In the genomic region with DNA sequence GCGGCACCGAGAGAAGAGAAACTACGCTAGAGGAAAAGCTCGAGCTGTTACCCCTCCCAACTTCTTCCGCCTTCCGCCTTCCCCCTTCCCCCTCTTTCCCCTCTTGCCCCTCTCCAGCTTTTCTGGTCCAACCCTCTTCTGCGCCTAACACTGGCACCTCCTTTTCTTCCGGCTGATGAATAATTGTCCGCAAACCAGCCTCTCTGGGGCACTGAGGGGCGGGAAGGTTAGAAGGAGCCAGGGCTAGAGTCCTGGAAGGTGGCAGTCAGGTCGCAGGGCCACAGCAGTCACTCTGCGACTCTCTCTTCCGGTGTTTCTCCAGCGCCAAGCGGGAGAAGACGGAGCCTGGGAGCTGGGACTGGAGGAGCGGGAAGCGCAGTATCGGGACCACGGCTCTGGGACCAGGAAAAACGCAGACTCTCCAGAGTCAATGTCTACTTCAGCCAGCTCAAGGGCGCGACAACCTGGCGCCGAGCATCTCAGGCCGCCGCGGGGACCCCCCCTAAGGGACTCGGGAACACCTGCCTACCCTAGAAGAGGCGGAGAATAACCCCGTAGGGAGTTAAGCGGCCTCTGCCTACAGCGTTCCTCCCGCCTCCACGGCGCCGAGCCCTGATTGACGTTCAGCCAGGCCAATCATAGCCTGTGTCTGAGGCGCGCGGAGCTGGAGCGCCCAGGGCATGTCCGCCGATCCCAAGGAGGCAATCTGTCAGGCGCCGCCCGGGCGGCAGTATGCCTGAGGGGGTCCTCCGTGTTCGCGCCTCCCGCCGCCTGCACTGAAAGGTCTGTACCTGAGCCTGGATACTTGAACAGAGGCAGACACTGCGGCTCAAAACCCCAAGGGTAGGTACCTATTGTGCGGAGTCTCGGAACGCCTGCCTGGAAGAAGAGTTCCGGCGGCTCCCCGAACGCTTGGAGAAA, we compare ENCODE assay signal across 8 cellular contexts. TPM values are rescaled to one million over a fixed set of nuclear protein-coding genes. Genes with fewer than 3 reads are reported as not detected.
DNase-seq lines count a peak whose midpoint lies in the region; ATAC-seq, FAIRE-seq and TF ChIP-seq lines count a peak whose summit lies in the region.

No MANE protein-coding gene starts in this region.

- peak; percentile 93 to 96 for DNase-seq in NCI-H526 (lab: John Stamatoyannopoulos, UW)
- DNase-seq in activated CD4-positive, alpha-beta T cell treated with anti-CD3 and anti-CD28 coated beads, Interleukin-2, amount 10 ng/mL, durations not matched to agents 7 days and 5 days, result peak; percentile 93
- DNase-seq in HepG2 (ENCODE audit: low spot score), result peak; percentile 90
- peak; percentile 98 for DNase-seq in stimulated activated CD4-positive, alpha-beta T cell treated with anti-CD3 and anti-CD28 coated beads, Interleukin-2, amount 100 ng/mL, for 48 hours

- CTCF ChIA-PET in activated CD4-positive, alpha-beta T cell treated with anti-CD3 and anti-CD28 coated beads, Interleukin-2, amount 10 ng/mL, durations not matched to agents 7 days and 5 days (lab: Charles Lee), result interaction anchor here (0.6 to 2.0 kb wide), 13 partner anchors 8 to 457 kb away, joined by 3 to 11 read pairs (median 4); partner anchors contain the start of genes HLA-DMA and TAP2
- CTCF ChIA-PET in HepG2 (lab: Yijun Ruan, JAX; ENCODE audit: low intra/inter-chr PET ratio, low total read pairs), result no interaction called here

- peaks cover 2% of the 10 kb centered on the region for H3K79me2 ChIP-seq in HepG2 (ENCODE audit: insufficient read depth, low read length)

- H3K27ac Mint-ChIP-seq in activated CD4-positive, alpha-beta T cell treated with anti-CD3 and anti-CD28 coated beads, Interleukin-2, amount 10 ng/mL, durations not matched to agents 7 days and 5 days, result peak overlapping the region; percentile 96
- H3K27ac Mint-ChIP-seq in dendritic cell treated with granulocyte-macrophage colony-stimulating factor and Interleukin-4, amounts not matched to agents 40 ng/mL and 50 ng/mL, for 4 days, result peak overlapping the region; percentile 91

- peak overlapping the region; percentile 76 to 99 (median 95) for H3K4me2 ChIP-seq in BLaER1 treated with 17β-estradiol and CSF1 and Interleukin-3, amounts not matched to agents 10 nM and 100 nM
- H3K4me2 ChIP-seq in HepG2 (ENCODE audit: low read depth, low read length), result peak overlapping the region; percentile 92

- peak overlapping the region; percentile 83 for H2AFZ ChIP-seq in HepG2 (ENCODE audit: low read length)

- TF ChIP-seq POLR2A in HepG2 (IDR thresholded peaks at IDR 0.05; ENCODE audit: insufficient read depth in 1 of 2, low read depth in 2 of 2, low read length in 2 of 2), result peak; percentile 54 to 87; a peak in 3 of 4 replicates

- peaks cover 36 to 47% (median 43%) of the 10 kb centered on the region in 10 experiments for H3K4me1 ChIP-seq in BLaER1 treated with 17β-estradiol and CSF1 and Interleukin-3, amounts not matched to agents 10 nM and 100 nM
- peaks cover 25% of the 10 kb centered on the region for H3K4me1 ChIP-seq in HepG2 (ENCODE audit: insufficient read depth, low read length)

- TF ChIP-seq EP300 in HepG2 (IDR thresholded peaks at IDR 0.05; ENCODE audit: low read depth in 2 of 2, low read length in 2 of 2), result no peak
- TF ChIP-seq EP300 in HepG2 (CRISPR knock-in tag; IDR thresholded peaks at IDR 0.05; ENCODE audit: borderline replicate concordance), result no peak

- peak; percentile 72 for FAIRE-seq in HepG2 (lab: Jason Lieb, UNC)

- peaks cover 15% of the 10 kb centered on the region for H3K27me3 Mint-ChIP-seq in activated CD4-positive, alpha-beta T cell treated with anti-CD3 and anti-CD28 coated beads, Interleukin-2, amount 10 ng/mL, durations not matched to agents 7 days and 5 days
- H3K27me3 Mint-ChIP-seq in dendritic cell treated with granulocyte-macrophage colony-stimulating factor and Interleukin-4, amounts not matched to agents 40 ng/mL and 50 ng/mL, for 4 days, result no peaks in the 10 kb centered on the region

- no peaks in the 10 kb centered on the region for H3K9me3 ChIP-seq in BLaER1 treated with 17β-estradiol and CSF1 and Interleukin-3, amounts not matched to agents 10 nM and 100 nM (replicated peaks in 1 of 11)
- no peaks in the 10 kb centered on the region for H3K9me3 ChIP-seq in HepG2 (ENCODE audit: low read length)

- TF ChIP-seq RAD21 in HepG2 (CRISPR knock-in tag; IDR thresholded peaks at IDR 0.05), result no peak

- ATAC-seq in GM19328 (IDR thresholded peaks at IDR 0.05; ENCODE audit: unreplicated experiment), result peak; percentile 91
- peak; percentile 92 for ATAC-seq in HG03469 (IDR thresholded peaks at IDR 0.05; ENCODE audit: unreplicated experiment)
- peak; percentile 100 for ATAC-seq in HepG2

- TF ChIP-seq CTCF in HepG2 (CRISPR knock-in tag; IDR thresholded peaks at IDR 0.05), result peak; percentile 39

- no peaks in the 10 kb centered on the region for H3K27me3 ChIP-seq in BLaER1 treated with 17β-estradiol and CSF1 and Interleukin-3, amounts not matched to agents 10 nM and 100 nM
- H3K27me3 ChIP-seq in HepG2 (ENCODE audit: control insufficient read depth in 1 of 2, insufficient read depth in 2 of 2, low read length in 2 of 2), result no peaks in the 10 kb centered on the region; a peak in 1 of 5 replicates

- in situ Hi-C loops in HepG2 (cut with HindIII; ENCODE audit: extremely low pct_ligation_motif_present, low pct_unique_long_range_greater_than_20kb), result loop anchor here (5.0 kb wide), 1 partner anchor 83 kb away; no protein-coding TSS in a partner anchor

- no TSS peak for BruUV-seq in HepG2 (replicated peaks; lab: Mats Ljungman, UMichigan)

- H3K36me3 Mint-ChIP-seq in activated CD4-positive, alpha-beta T cell treated with anti-CD3 and anti-CD28 coated beads, Interleukin-2, amount 10 ng/mL, durations not matched to agents 7 days and 5 days (ENCODE audit: low read depth), result peaks cover 10% of the 10 kb centered on the region
- H3K36me3 Mint-ChIP-seq in dendritic cell treated with granulocyte-macrophage colony-stimulating factor and Interleukin-4, amounts not matched to agents 40 ng/mL and 50 ng/mL, for 4 days (ENCODE audit: low read depth), result peaks cover 12% of the 10 kb centered on the region

- intact Hi-C loops in dendritic cell treated with granulocyte-macrophage colony-stimulating factor and Interleukin-4, amounts not matched to agents 40 ng/mL and 50 ng/mL, for 4 days (cut with micrococcal nuclease), result loop anchor here (5.0 kb wide), 1 partner anchor 73 kb away; the partner anchor contains the start of gene BRD2
- intact Hi-C loops in HepG2 (cut with micrococcal nuclease; ENCODE audit: unreplicated experiment), result loop anchor here (5.0 kb wide), 1 partner anchor 38 kb away; no protein-coding TSS in a partner anchor

- H3K4me3 Mint-ChIP-seq in activated CD4-positive, alpha-beta T cell treated with anti-CD3 and anti-CD28 coated beads, Interleukin-2, amount 10 ng/mL, durations not matched to agents 7 days and 5 days, result peak overlapping the region; percentile 100
- peak overlapping the region; percentile 99 for H3K4me3 Mint-ChIP-seq in dendritic cell treated with granulocyte-macrophage colony-stimulating factor and Interleukin-4, amounts not matched to agents 40 ng/mL and 50 ng/mL, for 4 days

- peaks cover 38% of the 10 kb centered on the region for H3K4me1 Mint-ChIP-seq in activated CD4-positive, alpha-beta T cell treated with anti-CD3 and anti-CD28 coated beads, Interleukin-2, amount 10 ng/mL, durations not matched to agents 7 days and 5 days
- H3K4me1 Mint-ChIP-seq in dendritic cell treated with granulocyte-macrophage colony-stimulating factor and Interleukin-4, amounts not matched to agents 40 ng/mL and 50 ng/mL, for 4 days (ENCODE audit: low read depth), result peaks cover 45% of the 10 kb centered on the region

- POLR2A ChIA-PET in activated CD4-positive, alpha-beta T cell treated with anti-CD3 and anti-CD28 coated beads, Interleukin-2, amount 10 ng/mL, durations not matched to agents 7 days and 5 days (lab: Charles Lee), result interaction anchor here (1.9 kb wide), 1 partner anchor 77 kb away, joined by 11 read pairs; no protein-coding TSS in a partner anchor
- POLR2A ChIA-PET in HepG2 (lab: Yijun Ruan, JAX), result interaction anchor here (0.5 to 2.8 kb wide), 21 partner anchors 9 to 766 kb away, joined by 3 to 106 read pairs (median 6); partner anchors contain the start of genes ATF6B, BRD2, HLA-DMA and PSMB9

- H4K20me1 ChIP-seq in BLaER1 treated with 17β-estradiol and CSF1 and Interleukin-3, amounts not matched to agents 10 nM and 100 nM, result peaks cover 0 to 20% (median 0%) of the 10 kb centered on the region in 11 experiments; a peak in 4 of 22 replicates
- H4K20me1 ChIP-seq in HepG2 (ENCODE audit: insufficient read depth, low read length), result no peaks in the 10 kb centered on the region

- peak overlapping the region; percentile 71 to 96 (median 84) for H3K4me3 ChIP-seq in BLaER1 treated with 17β-estradiol and CSF1 and Interleukin-3, amounts not matched to agents 10 nM and 100 nM
- peak overlapping the region; percentile 66 to 90 (median 74) for H3K4me3 ChIP-seq in HepG2 (replicated peaks in 1 of 3; ENCODE audit: insufficient read depth in 1 of 3, low read depth in 2 of 3, low read length in 3 of 3)

- peak overlapping the region; percentile 78 to 88 (median 86) for H3K9ac ChIP-seq in BLaER1 treated with 17β-estradiol and CSF1 and Interleukin-3, amounts not matched to agents 10 nM and 100 nM
- H3K9ac ChIP-seq in HepG2 (ENCODE audit: insufficient read depth, low read depth, low read length), result peak overlapping the region; percentile 75

- H3K27ac ChIP-seq in BLaER1 treated with 17β-estradiol and CSF1 and Interleukin-3, amounts not matched to agents 10 nM and 100 nM, result peak overlapping the region; percentile 73 to 88 (median 82)
- H3K27ac ChIP-seq in HepG2 (ENCODE audit: extremely low read length, insufficient read depth, low read length), result peak overlapping the region; percentile 64

- H3K9me3 Mint-ChIP-seq in activated CD4-positive, alpha-beta T cell treated with anti-CD3 and anti-CD28 coated beads, Interleukin-2, amount 10 ng/mL, durations not matched to agents 7 days and 5 days, result no peaks in the 10 kb centered on the region
- H3K9me3 Mint-ChIP-seq in dendritic cell treated with granulocyte-macrophage colony-stimulating factor and Interleukin-4, amounts not matched to agents 40 ng/mL and 50 ng/mL, for 4 days, result no peaks in the 10 kb centered on the region

- H3K36me3 ChIP-seq in BLaER1 treated with 17β-estradiol and CSF1 and Interleukin-3, amounts not matched to agents 10 nM and 100 nM, result peaks cover 0 to 3% (median 0%) of the 10 kb centered on the region in 11 experiments; a peak in 1 of 22 replicates
- H3K36me3 ChIP-seq in HepG2 (replicated peaks in 1 of 2; ENCODE audit: control insufficient read depth in 1 of 2, insufficient read depth in 2 of 2, low read length in 2 of 2), result no peaks in the 10 kb centered on the region

- 5% methylated on average over 49 of the region's 61 CpGs for WGBS in HepG2 (ENCODE audit: low lambda C conversion rate)

RNA-seq across cellular contexts. Expression of gene PSMB9, which starts 40.4 kb away (rescaled TPM):
- total RNA-seq in activated CD4-positive, alpha-beta T cell treated with anti-CD3 and anti-CD28 coated beads, Interleukin-2, amount 10 ng/mL, durations not matched to agents 7 days and 5 days, result 100 to 1,000 TPM; 329 to 391 TPM
- total RNA-seq in HepG2 (2016; rRNA removed; fragmentation: Illumina TruSeq; extraction: Trizol), result 16.0 and 21.4 TPM in 2 replicates
- 3.2 and 3.3 TPM in 2 replicates for total RNA-seq in HepG2 (2016; cell fraction: cytosol; rRNA removed; fragmentation: Illumina TruSeq; extraction: Trizol; ENCODE audit: low read depth)
- 17.4 and 26.1 TPM in 2 replicates for total RNA-seq in HepG2 (2016; cell fraction: insoluble cytoplasmic fraction; rRNA removed; fragmentation: Illumina TruSeq; extraction: Trizol)
- 4.3 and 5.5 TPM in 2 replicates for total RNA-seq in HepG2 (2016; cell fraction: membrane; rRNA removed; fragmentation: Illumina TruSeq; extraction: Trizol)
- total RNA-seq in HepG2 (2016; cell fraction: nucleus; rRNA removed; fragmentation: Illumina TruSeq; extraction: Trizol), result 5.0 and 6.6 TPM in 2 replicates
- polyA plus RNA-seq in HepG2 (2011; rRNA removed), result 15.6 and 17.3 TPM in 2 replicates
- 19.5 and 21.0 TPM in 2 replicates for polyA plus RNA-seq in HepG2 (2011; cell fraction: cytosol; rRNA removed)
- polyA plus RNA-seq in HepG2 (2011; cell fraction: nucleus; rRNA removed), result 4.4 and 5.1 TPM in 2 replicates
- 3.4 and 5.3 TPM in 2 replicates for polyA plus RNA-seq in HepG2 (2012)
- polyA plus RNA-seq in HepG2 (2016; cell fraction: cytosol; fragmentation: Illumina TruSeq; extraction: Trizol; ENCODE audit: low read depth), result 4.7 and 6.1 TPM in 2 replicates
- 24.7 and 26.1 TPM in 2 replicates for polyA plus RNA-seq in HepG2 (2016; cell fraction: insoluble cytoplasmic fraction; fragmentation: Illumina TruSeq; extraction: Trizol; ENCODE audit: low read depth)
- polyA plus RNA-seq in HepG2 (2016; cell fraction: membrane; fragmentation: Illumina TruSeq; extraction: Trizol; ENCODE audit: low read depth), result 4.7 and 6.1 TPM in 2 replicates
- polyA plus RNA-seq in HepG2 (2016; cell fraction: nucleus; fragmentation: Illumina TruSeq; extraction: Trizol; ENCODE audit: insufficient read depth, low read depth), result 10.3 and 12.6 TPM in 2 replicates
- polyA minus RNA-seq in HepG2 (2011; rRNA and poly(A)+ RNA removed; ENCODE audit: low replicate concordance), result 7.4 and 20.2 TPM in 2 replicates
- polyA minus RNA-seq in HepG2 (2011; cell fraction: cytosol; rRNA and poly(A)+ RNA removed), result 3.7 and 5.3 TPM in 2 replicates
- 2.3 and 4.8 TPM in 2 replicates for polyA minus RNA-seq in HepG2 (2011; cell fraction: nucleus; rRNA and poly(A)+ RNA removed)

RNA-seq across cellular contexts. Expression of gene TAP1, which starts 40.8 kb away (rescaled TPM):
- total RNA-seq in activated CD4-positive, alpha-beta T cell treated with anti-CD3 and anti-CD28 coated beads, Interleukin-2, amount 10 ng/mL, durations not matched to agents 7 days and 5 days, result 100 to 1,000 TPM; 396 to 441 TPM
- 23.0 and 52.2 TPM in 2 replicates for total RNA-seq in HepG2 (2016; rRNA removed; fragmentation: Illumina TruSeq; extraction: Trizol)
- total RNA-seq in HepG2 (2016; cell fraction: cytosol; rRNA removed; fragmentation: Illumina TruSeq; extraction: Trizol; ENCODE audit: low read depth), result 9.3 and 11.5 TPM in 2 replicates
- 22.7 and 50.5 TPM in 2 replicates for total RNA-seq in HepG2 (2016; cell fraction: insoluble cytoplasmic fraction; rRNA removed; fragmentation: Illumina TruSeq; extraction: Trizol)
- 19.4 and 21.5 TPM in 2 replicates for total RNA-seq in HepG2 (2016; cell fraction: membrane; rRNA removed; fragmentation: Illumina TruSeq; extraction: Trizol)
- 42.8 and 46.0 TPM in 2 replicates for total RNA-seq in HepG2 (2016; cell fraction: nucleus; rRNA removed; fragmentation: Illumina TruSeq; extraction: Trizol)
- polyA plus RNA-seq in HepG2 (2011; rRNA removed), result 31.2 and 34.5 TPM in 2 replicates
- 27.9 and 29.3 TPM in 2 replicates for polyA plus RNA-seq in HepG2 (2011; cell fraction: cytosol; rRNA removed)
- 33.1 and 33.7 TPM in 2 replicates for polyA plus RNA-seq in HepG2 (2011; cell fraction: nucleus; rRNA removed)
- polyA plus RNA-seq in HepG2 (2012), result 13.9 and 21.5 TPM in 2 replicates
- 7.3 TPM in 2 replicates for polyA plus RNA-seq in HepG2 (2016; cell fraction: cytosol; fragmentation: Illumina TruSeq; extraction: Trizol; ENCODE audit: low read depth)
- polyA plus RNA-seq in HepG2 (2016; cell fraction: insoluble cytoplasmic fraction; fragmentation: Illumina TruSeq; extraction: Trizol; ENCODE audit: low read depth), result 17.6 and 20.8 TPM in 2 replicates
- polyA plus RNA-seq in HepG2 (2016; cell fraction: membrane; fragmentation: Illumina TruSeq; extraction: Trizol; ENCODE audit: low read depth), result 11.8 and 14.3 TPM in 2 replicates
- 60.4 and 64.9 TPM in 2 replicates for polyA plus RNA-seq in HepG2 (2016; cell fraction: nucleus; fragmentation: Illumina TruSeq; extraction: Trizol; ENCODE audit: insufficient read depth, low read depth)
- 46.0 and 105 TPM in 2 replicates for polyA minus RNA-seq in HepG2 (2011; rRNA and poly(A)+ RNA removed; ENCODE audit: low replicate concordance)
- 18.2 and 19.3 TPM in 2 replicates for polyA minus RNA-seq in HepG2 (2011; cell fraction: cytosol; rRNA and poly(A)+ RNA removed)
- 7.5 and 13.4 TPM in 2 replicates for polyA minus RNA-seq in HepG2 (2011; cell fraction: nucleus; rRNA and poly(A)+ RNA removed)

RNA-seq across cellular contexts. Expression of gene HLA-DMB, which starts 46.5 kb away (rescaled TPM):
- 1 to 10 TPM; 8.1 to 8.5 TPM for total RNA-seq in activated CD4-positive, alpha-beta T cell treated with anti-CD3 and anti-CD28 coated beads, Interleukin-2, amount 10 ng/mL, durations not matched to agents 7 days and 5 days
- not detected in 2 replicates for total RNA-seq in HepG2 (2016; rRNA removed; fragmentation: Illumina TruSeq; extraction: Trizol)
- total RNA-seq in HepG2 (2016; cell fraction: cytosol; rRNA removed; fragmentation: Illumina TruSeq; extraction: Trizol; ENCODE audit: low read depth), result not detected in 2 replicates
- total RNA-seq in HepG2 (2016; cell fraction: insoluble cytoplasmic fraction; rRNA removed; fragmentation: Illumina TruSeq; extraction: Trizol), result not detected in 2 replicates
- not detected in 2 replicates for total RNA-seq in HepG2 (2016; cell fraction: membrane; rRNA removed; fragmentation: Illumina TruSeq; extraction: Trizol)
- total RNA-seq in HepG2 (2016; cell fraction: nucleus; rRNA removed; fragmentation: Illumina TruSeq; extraction: Trizol), result not detected in 2 replicates
- polyA plus RNA-seq in HepG2 (2011; rRNA removed), result not detected in 2 replicates
- not detected in 2 replicates for polyA plus RNA-seq in HepG2 (2011; cell fraction: cytosol; rRNA removed)
- 0.09 TPM in 1 of 2 replicates, not detected in the other for polyA plus RNA-seq in HepG2 (2011; cell fraction: nucleus; rRNA removed)
- polyA plus RNA-seq in HepG2 (2012), result not detected in 2 replicates
- polyA plus RNA-seq in HepG2 (2016; cell fraction: cytosol; fragmentation: Illumina TruSeq; extraction: Trizol; ENCODE audit: low read depth), result not detected in 2 replicates
- polyA plus RNA-seq in HepG2 (2016; cell fraction: insoluble cytoplasmic fraction; fragmentation: Illumina TruSeq; extraction: Trizol; ENCODE audit: low read depth), result not detected in 2 replicates
- not detected in 2 replicates for polyA plus RNA-seq in HepG2 (2016; cell fraction: membrane; fragmentation: Illumina TruSeq; extraction: Trizol; ENCODE audit: low read depth)
- not detected in 2 replicates for polyA plus RNA-seq in HepG2 (2016; cell fraction: nucleus; fragmentation: Illumina TruSeq; extraction: Trizol; ENCODE audit: insufficient read depth, low read depth)
- polyA minus RNA-seq in HepG2 (2011; rRNA and poly(A)+ RNA removed; ENCODE audit: low replicate concordance), result not detected in 2 replicates
- not detected in 2 replicates for polyA minus RNA-seq in HepG2 (2011; cell fraction: cytosol; rRNA and poly(A)+ RNA removed)
- not detected in 2 replicates for polyA minus RNA-seq in HepG2 (2011; cell fraction: nucleus; rRNA and poly(A)+ RNA removed)

RNA-seq across cellular contexts. Expression of gene PSMB8, which starts 50.5 kb away (rescaled TPM):
- 100 to 1,000 TPM; 307 to 379 TPM for total RNA-seq in activated CD4-positive, alpha-beta T cell treated with anti-CD3 and anti-CD28 coated beads, Interleukin-2, amount 10 ng/mL, durations not matched to agents 7 days and 5 days
- 64.7 and 74.9 TPM in 2 replicates for total RNA-seq in HepG2 (2016; rRNA removed; fragmentation: Illumina TruSeq; extraction: Trizol)
- 17.3 and 18.5 TPM in 2 replicates for total RNA-seq in HepG2 (2016; cell fraction: cytosol; rRNA removed; fragmentation: Illumina TruSeq; extraction: Trizol; ENCODE audit: low read depth)
- 69.4 and 76.9 TPM in 2 replicates for total RNA-seq in HepG2 (2016; cell fraction: insoluble cytoplasmic fraction; rRNA removed; fragmentation: Illumina TruSeq; extraction: Trizol)
- 30.5 and 33.2 TPM in 2 replicates for total RNA-seq in HepG2 (2016; cell fraction: membrane; rRNA removed; fragmentation: Illumina TruSeq; extraction: Trizol)
- total RNA-seq in HepG2 (2016; cell fraction: nucleus; rRNA removed; fragmentation: Illumina TruSeq; extraction: Trizol), result 24.1 and 26.9 TPM in 2 replicates
- 30.7 and 41.2 TPM in 2 replicates for polyA plus RNA-seq in HepG2 (2011; rRNA removed)
- 43.0 and 50.9 TPM in 2 replicates for polyA plus RNA-seq in HepG2 (2011; cell fraction: cytosol; rRNA removed)
- polyA plus RNA-seq in HepG2 (2011; cell fraction: nucleus; rRNA removed), result 24.6 and 37.8 TPM in 2 replicates
- polyA plus RNA-seq in HepG2 (2012), result 24.6 and 32.8 TPM in 2 replicates
- polyA plus RNA-seq in HepG2 (2016; cell fraction: cytosol; fragmentation: Illumina TruSeq; extraction: Trizol; ENCODE audit: low read depth), result 16.9 and 17.5 TPM in 2 replicates
- polyA plus RNA-seq in HepG2 (2016; cell fraction: insoluble cytoplasmic fraction; fragmentation: Illumina TruSeq; extraction: Trizol; ENCODE audit: low read depth), result 67.6 and 73.1 TPM in 2 replicates
- polyA plus RNA-seq in HepG2 (2016; cell fraction: membrane; fragmentation: Illumina TruSeq; extraction: Trizol; ENCODE audit: low read depth), result 25.0 and 28.1 TPM in 2 replicates
- 41.0 and 43.4 TPM in 2 replicates for polyA plus RNA-seq in HepG2 (2016; cell fraction: nucleus; fragmentation: Illumina TruSeq; extraction: Trizol; ENCODE audit: insufficient read depth, low read depth)
- 17.3 and 80.7 TPM in 2 replicates for polyA minus RNA-seq in HepG2 (2011; rRNA and poly(A)+ RNA removed; ENCODE audit: low replicate concordance)
- polyA minus RNA-seq in HepG2 (2011; cell fraction: cytosol; rRNA and poly(A)+ RNA removed), result 6.2 and 7.1 TPM in 2 replicates
- polyA minus RNA-seq in HepG2 (2011; cell fraction: nucleus; rRNA and poly(A)+ RNA removed), result 3.9 and 6.7 TPM in 2 replicates

RNA-seq across cellular contexts. Expression of gene TAP2, which starts 55.8 kb away (rescaled TPM):
- 100 to 1,000 TPM; 332 to 337 TPM for total RNA-seq in activated CD4-positive, alpha-beta T cell treated with anti-CD3 and anti-CD28 coated beads, Interleukin-2, amount 10 ng/mL, durations not matched to agents 7 days and 5 days
- 9.8 and 17.6 TPM in 2 replicates for total RNA-seq in HepG2 (2016; rRNA removed; fragmentation: Illumina TruSeq; extraction: Trizol)
- total RNA-seq in HepG2 (2016; cell fraction: cytosol; rRNA removed; fragmentation: Illumina TruSeq; extraction: Trizol; ENCODE audit: low read depth), result 1.2 and 1.7 TPM in 2 replicates
- 9.2 and 20.2 TPM in 2 replicates for total RNA-seq in HepG2 (2016; cell fraction: insoluble cytoplasmic fraction; rRNA removed; fragmentation: Illumina TruSeq; extraction: Trizol)
- total RNA-seq in HepG2 (2016; cell fraction: membrane; rRNA removed; fragmentation: Illumina TruSeq; extraction: Trizol), result 4.0 and 4.1 TPM in 2 replicates
- total RNA-seq in HepG2 (2016; cell fraction: nucleus; rRNA removed; fragmentation: Illumina TruSeq; extraction: Trizol), result 21.3 and 26.0 TPM in 2 replicates
- 10.3 and 16.2 TPM in 2 replicates for polyA plus RNA-seq in HepG2 (2011; rRNA removed)
- polyA plus RNA-seq in HepG2 (2011; cell fraction: cytosol; rRNA removed), result 7.9 and 11.8 TPM in 2 replicates
- 17.4 and 34.9 TPM in 2 replicates for polyA plus RNA-seq in HepG2 (2011; cell fraction: nucleus; rRNA removed)
- 11.3 and 15.1 TPM in 2 replicates for polyA plus RNA-seq in HepG2 (2012)
- polyA plus RNA-seq in HepG2 (2016; cell fraction: cytosol; fragmentation: Illumina TruSeq; extraction: Trizol; ENCODE audit: low read depth), result 0.72 and 1.6 TPM in 2 replicates
- polyA plus RNA-seq in HepG2 (2016; cell fraction: insoluble cytoplasmic fraction; fragmentation: Illumina TruSeq; extraction: Trizol; ENCODE audit: low read depth), result 11.8 and 12.8 TPM in 2 replicates
- 2.6 and 3.1 TPM in 2 replicates for polyA plus RNA-seq in HepG2 (2016; cell fraction: membrane; fragmentation: Illumina TruSeq; extraction: Trizol; ENCODE audit: low read depth)
- polyA plus RNA-seq in HepG2 (2016; cell fraction: nucleus; fragmentation: Illumina TruSeq; extraction: Trizol; ENCODE audit: insufficient read depth, low read depth), result 54.1 and 59.6 TPM in 2 replicates
- polyA minus RNA-seq in HepG2 (2011; rRNA and poly(A)+ RNA removed; ENCODE audit: low replicate concordance), result 39.2 and 126 TPM in 2 replicates
- 9.4 and 12.6 TPM in 2 replicates for polyA minus RNA-seq in HepG2 (2011; cell fraction: cytosol; rRNA and poly(A)+ RNA removed)
- 21.8 and 31.5 TPM in 2 replicates for polyA minus RNA-seq in HepG2 (2011; cell fraction: nucleus; rRNA and poly(A)+ RNA removed)

Comparison
In these comparisons a context has a peak if more than half of its experiments do, and no peak if none do; other contexts are left out.
1. Peak in every context shown above with its lines: DNase-seq, ATAC-seq, H3K4me3 ChIP-seq and H3K27ac ChIP-seq.
2. RNA of gene PSMB9, which starts 40.4 kb away (total RNA-seq): 329 to 391 TPM in activated CD4-positive, alpha-beta T cell treated with anti-CD3 and anti-CD28 coated beads, Interleukin-2, amount 10 ng/mL, durations not matched to agents 7 days and 5 days; 3.2 to 26.1 TPM in HepG2; every median in the first group is over 10 times any median in the second.